ENCODE assay signal across 1 cellular context in genomic region chr11:115409691-115410220, GRCh38.
TF ChIP-seq lines count a peak whose summit lies in the region.

No MANE protein-coding gene starts in this region.

TF ChIP-seq in HepG2, 621 proteins besides CTCF, POLR2A, EP300 and RAD21 (continued from another document and continues in another):
- TF ChIP-seq IRF9 (CRISPR knock-in tag; IDR thresholded peaks at IDR 0.05; ENCODE audit: borderline replicate concordance) = no peak
- no peak for TF ChIP-seq FOSL1 (CRISPR knock-in tag; IDR thresholded peaks at IDR 0.05; ENCODE audit: borderline replicate concordance)
- TF ChIP-seq HMG20B (CRISPR knock-in tag; conservative IDR thresholded peaks at IDR 0.05) = no peak
- no peak for TF ChIP-seq ZNF644 (CRISPR knock-in tag; IDR thresholded peaks at IDR 0.05; ENCODE audit: low read depth)
- TF ChIP-seq ZBTB49 (CRISPR knock-in tag; IDR thresholded peaks at IDR 0.05; ENCODE audit: borderline replicate concordance) = no peak
- peak; percentile 54; the same call in 1 of the 2 replicates for TF ChIP-seq RCOR2 (CRISPR knock-in tag; IDR thresholded peaks at IDR 0.05)
- peak; percentile 62; the same call in 1 of the 2 replicates for TF ChIP-seq ZNF772 (CRISPR knock-in tag; IDR thresholded peaks at IDR 0.05)
- TF ChIP-seq IRF2 (CRISPR knock-in tag; IDR thresholded peaks at IDR 0.05) = peak; percentile 62; the same call in 1 of the 2 replicates
- no peak for TF ChIP-seq E2F2 (CRISPR knock-in tag; IDR thresholded peaks at IDR 0.05; ENCODE audit: borderline replicate concordance)
- TF ChIP-seq ZNF678 (CRISPR knock-in tag; IDR thresholded peaks at IDR 0.05) = no peak
- no peak for TF ChIP-seq SOX6 (IDR thresholded peaks at IDR 0.05)
- peak; percentile 69 for TF ChIP-seq SOX6 (CRISPR knock-in tag; IDR thresholded peaks at IDR 0.05)
- peak; percentile 66; the same call in 1 of the 2 replicates for TF ChIP-seq FOXA1 (IDR thresholded peaks at IDR 0.05)
- TF ChIP-seq FOXA1 (CRISPR knock-in tag; IDR thresholded peaks at IDR 0.05) = peak; percentile 96
- no peak for TF ChIP-seq DR1 (CRISPR knock-in tag; IDR thresholded peaks at IDR 0.05)
- TF ChIP-seq TFAP4 (IDR thresholded peaks at IDR 0.05; ENCODE audit: borderline replicate concordance, low read depth) = peak; percentile 94
- peak; percentile 47; the same call in 1 of the 2 replicates for TF ChIP-seq DPF2 (CRISPR knock-in tag; IDR thresholded peaks at IDR 0.05; ENCODE audit: borderline replicate concordance, low read depth)
- TF ChIP-seq AHR (CRISPR knock-in tag; IDR thresholded peaks at IDR 0.05) = no peak
- TF ChIP-seq BRF2 (CRISPR knock-in tag; IDR thresholded peaks at IDR 0.05) = no peak
- TF ChIP-seq SP5 (CRISPR knock-in tag; IDR thresholded peaks at IDR 0.05; ENCODE audit: borderline replicate concordance, low read depth) = no peak
- TF ChIP-seq NFKBIZ (CRISPR knock-in tag; IDR thresholded peaks at IDR 0.05) = no peak
- TF ChIP-seq BATF2 (CRISPR knock-in tag; IDR thresholded peaks at IDR 0.05) = no peak
- TF ChIP-seq U2AF1 (optimal IDR thresholded peaks at IDR 0.05; ENCODE audit: low read depth, low read length) = no peak
- TF ChIP-seq NR2F1 (CRISPR knock-in tag; IDR thresholded peaks at IDR 0.05) = peak; percentile 13 to 68; a peak in 2 of 4 replicates
- TF ChIP-seq ZBTB44 (CRISPR knock-in tag; IDR thresholded peaks at IDR 0.05) = no peak; the same call in 1 of the 2 replicates
- TF ChIP-seq ATF1 (CRISPR knock-in tag; IDR thresholded peaks at IDR 0.05) = no peak
- peak; percentile 71; the same call in 1 of the 2 replicates for TF ChIP-seq PITX1 (CRISPR knock-in tag; IDR thresholded peaks at IDR 0.05)
- TF ChIP-seq NR2F6 (IDR thresholded peaks at IDR 0.05) = peak; percentile 58; the same call in 1 of the 2 replicates
- TF ChIP-seq NR2F6 (CRISPR knock-in tag; IDR thresholded peaks at IDR 0.05) = peak; percentile 79
- TF ChIP-seq USF2 (IDR thresholded peaks at IDR 0.05; ENCODE audit: low read depth, low read length) = no peak
- TF ChIP-seq USF2 (CRISPR knock-in tag; IDR thresholded peaks at IDR 0.05; ENCODE audit: borderline replicate concordance) = no peak
- peak; percentile 62 for TF ChIP-seq FOSL2 (CRISPR knock-in tag; IDR thresholded peaks at IDR 0.05)
- peak; percentile 79; the same call in 1 of the 2 replicates for TF ChIP-seq ZNF362 (CRISPR knock-in tag; IDR thresholded peaks at IDR 0.05; ENCODE audit: borderline replicate concordance)
- TF ChIP-seq AKNA (CRISPR knock-in tag; IDR thresholded peaks at IDR 0.05; ENCODE audit: borderline replicate concordance) = no peak
- no peak for TF ChIP-seq NKX3-1 (CRISPR knock-in tag; IDR thresholded peaks at IDR 0.05)
- no peak for TF ChIP-seq PAWR (CRISPR knock-in tag; IDR thresholded peaks at IDR 0.05; ENCODE audit: borderline replicate concordance)
- 0 out of 2 replicates have a peak, but pooled peaks have one; percentile 30 for TF ChIP-seq HNF1B (CRISPR knock-in tag; IDR thresholded peaks at IDR 0.05)
- TF ChIP-seq PREB (CRISPR knock-in tag; IDR thresholded peaks at IDR 0.05) = no peak
- TF ChIP-seq KMT2A (CRISPR knock-in tag; IDR thresholded peaks at IDR 0.05) = peak; percentile 61; the same call in 1 of the 2 replicates
- no peak for TF ChIP-seq U2AF2 (IDR thresholded peaks at IDR 0.05; ENCODE audit: low read depth, low read length)
- TF ChIP-seq ZC3H4 (CRISPR knock-in tag; IDR thresholded peaks at IDR 0.05; ENCODE audit: borderline replicate concordance) = no peak
- TF ChIP-seq ZNF83 (CRISPR knock-in tag; IDR thresholded peaks at IDR 0.05; ENCODE audit: borderline replicate concordance) = no peak
